In genomic region chr4:182619659-182620058, GRCh38 we compare ENCODE assay signal across 23 cellular contexts.
A peak's percentile ranks its signal among the peaks of the same experiment; 100 is the strongest.
DNase-seq lines count a peak whose midpoint lies in the region; ATAC-seq and TF ChIP-seq lines count a peak whose summit lies in the region.
"Had no signal": no experiment of that assay in that cellular context is flagged by ENCODE, and none has a peak within 500 bp of the region (broad histone marks: within the 10 kb centered on the region; RNA-seq: fewer than 3 reads in every experiment).

No MANE protein-coding gene starts in this region.

- H2BK15ac ChIP-seq in neuronal stem cell (ENCODE audit: low read length): no peak overlapping the region

- no peaks in the 10 kb centered on the region for H3K9me3 ChIP-seq in neuronal stem cell (replicated peaks in 1 of 2; ENCODE audit: control insufficient read depth in 2 of 2, insufficient read depth in 1 of 2, low read depth in 1 of 2, low read length in 2 of 2)
- no peaks in the 10 kb centered on the region for H3K9me3 ChIP-seq in trophoblast cell (ENCODE audit: insufficient read depth, low read depth, low read length)
- H3K9me3 ChIP-seq: SJSA1 had no signal

- POLR2A ChIA-PET in WTC11 (lab: Charles Lee): no interaction called here

- H3K79me1 ChIP-seq in neuronal stem cell (ENCODE audit: low read depth, low read length) (no peaks in the 10 kb centered on the region), trophoblast cell (ENCODE audit: low read length) (peaks cover 2% of the 10 kb centered on the region)

- H3K4me1 Mint-ChIP-seq in GM23338: peaks cover 17% of the 10 kb centered on the region
- peaks cover 14% of the 10 kb centered on the region for H3K4me1 Mint-ChIP-seq in WTC11

- no peak overlapping the region for H3K18ac ChIP-seq in neuronal stem cell (ENCODE audit: low read length)
- H3K18ac ChIP-seq in trophoblast cell (ENCODE audit: low read length): no peak overlapping the region

- H4K8ac ChIP-seq in neuronal stem cell (ENCODE audit: low read depth, low read length) (no peak overlapping the region), trophoblast cell (ENCODE audit: low read depth, low read length) (no peak overlapping the region)

- H3K36me3 Mint-ChIP-seq in GM23338 (ENCODE audit: low read depth) (peaks cover 2% of the 10 kb centered on the region; the same call in 1 of the 3 replicates), WTC11 (peaks cover 10% of the 10 kb centered on the region)

- H3K9me2 ChIP-seq in GM23338 (ENCODE audit: insufficient read depth): no peaks in the 10 kb centered on the region

- H3K79me2 ChIP-seq in GM23338 (replicated peaks; ENCODE audit: insufficient read depth) (no peaks in the 10 kb centered on the region), trophoblast cell (ENCODE audit: control insufficient read depth, insufficient read depth, low read length, poor library complexity) (no peaks in the 10 kb centered on the region)

- CTCF ChIA-PET in WTC11 (lab: Charles Lee): no interaction called here

- no peaks in the 10 kb centered on the region for H3F3A ChIP-seq in GM23338 (replicated peaks; ENCODE audit: low read depth)

- intact Hi-C loops in head of caudate nucleus (cut with DNase I): no loop called here

- peaks cover 3% of the 10 kb centered on the region; the same call in 1 of the 3 replicates for H3K9me3 Mint-ChIP-seq in GM23338
- H3K9me3 Mint-ChIP-seq in WTC11: peaks cover under 1% of the 10 kb centered on the region; the same call in 1 of the 2 replicates

- H3K23ac ChIP-seq in neuronal stem cell (ENCODE audit: low read depth, low read length, poor library complexity) (no peak overlapping the region), trophoblast cell (ENCODE audit: low read length) (no peak overlapping the region)

- DNase-seq in GM23338 (ENCODE audit: low spot score) (no peak), WTC11 (ENCODE audit: low spot score) (no peak), head of caudate nucleus (peak in 28 of 42 donors; percentile 8 to 67 (median 36)), neuronal stem cell (ENCODE audit: low spot score) (peak; percentile 9), SKM-1 (lab: John Stamatoyannopoulos, UW; ENCODE audit: unreplicated experiment) (no peak), trophoblast cell (no peak)
- DNase-seq: 8988T, Calu3, H7, Kasumi-1, MV-4-11, NCI-H1105, NCI-H1436 treated with DMSO at 0.1 percent for 48 hours, NCI-H187 treated with DMSO at 0.1 percent for 48 hours, NCI-H2227 treated with DMSO at 0.1 percent for 48 hours, NCI-H526 treated with DMSO at 0.1 percent for 48 hours, PC-9, Right ventricle myocardium superior, RPMI8226 had no signal

- H4K91ac ChIP-seq in neuronal stem cell (ENCODE audit: low read depth, low read length, poor library complexity): no peak overlapping the region
- no peak overlapping the region for H4K91ac ChIP-seq in trophoblast cell (ENCODE audit: low read depth, low read length)

- H3K27me3 Mint-ChIP-seq in GM23338 (ENCODE audit: insufficient read depth, low read depth, poor library complexity): peaks cover 1% of the 10 kb centered on the region
- no peaks in the 10 kb centered on the region for H3K27me3 Mint-ChIP-seq in WTC11 (ENCODE audit: low read depth)

- H3K9ac ChIP-seq in neuronal stem cell (ENCODE audit: low read depth, low read length, poor library complexity) (no peak overlapping the region), trophoblast cell (ENCODE audit: low read length) (no peak overlapping the region)

- no peak overlapping the region for H4K12ac ChIP-seq in trophoblast cell (ENCODE audit: low read depth, low read length)

- H3K27me3 ChIP-seq in GM23338 (ENCODE audit: insufficient read depth): no peaks in the 10 kb centered on the region
- H3K27me3 ChIP-seq in neuronal stem cell (ENCODE audit: control insufficient read depth in 3 of 3, insufficient read depth in 3 of 3, low read depth in 1 of 3, low read length in 3 of 3): no peaks in the 10 kb centered on the region
- no peaks in the 10 kb centered on the region for H3K27me3 ChIP-seq in trophoblast cell (ENCODE audit: insufficient read depth, low read length)
- H3K27me3 ChIP-seq: SJSA1 had no signal

- peak overlapping the region; percentile 15; the same call in 1 of the 2 replicates for H3K27ac ChIP-seq in GM23338 (ENCODE audit: low read depth)
- no peak overlapping the region for H3K27ac ChIP-seq in neuronal stem cell (replicated peaks; ENCODE audit: low read length)
- H3K27ac ChIP-seq in trophoblast cell (ENCODE audit: low read depth, low read length): no peak overlapping the region
- H3K27ac ChIP-seq: PC-9, SJSA1 had no signal

- H3K4me2 ChIP-seq in GM23338 (no peak overlapping the region), neuronal stem cell (ENCODE audit: insufficient read depth, low read length, poor library complexity, severe bottlenecking) (no peak overlapping the region), trophoblast cell (ENCODE audit: low read length) (no peak overlapping the region)
- H3K4me2 ChIP-seq: PC-9 had no signal

- H3K4me1 ChIP-seq in GM23338 (ENCODE audit: insufficient read depth) (0 out of 2 replicates have a peak, but pooled peaks cover 6% of the 10 kb centered on the region), neuronal stem cell (ENCODE audit: control insufficient read depth in 2 of 2, insufficient read depth in 1 of 2, low read depth in 1 of 2, low read length in 2 of 2) (no peaks in the 10 kb centered on the region), trophoblast cell (ENCODE audit: control insufficient read depth in 1 of 2, insufficient read depth in 2 of 2, low read length in 2 of 2) (no peaks in the 10 kb centered on the region)
- H3K4me1 ChIP-seq: SJSA1 had no signal

- H2BK120ac ChIP-seq in neuronal stem cell (ENCODE audit: low read depth, low read length) (no peak overlapping the region), trophoblast cell (ENCODE audit: insufficient read depth, low read length, poor library complexity) (no peak overlapping the region)

- ATAC-seq in GM23338: no peak
- ATAC-seq in WTC11: no peak
- no peak for ATAC-seq in activated CD4-positive, CD25-positive, alpha-beta regulatory T cell treated with anti-CD3 and anti-CD28 coated beads, Interleukin-2, amount 50 U/mL, for 24 hours
- no peak for ATAC-seq in GM19023 (IDR thresholded peaks at IDR 0.05; ENCODE audit: unreplicated experiment)
- ATAC-seq: K562 had no signal

- H3K27ac Mint-ChIP-seq in GM23338 (peak overlapping the region; percentile 63), WTC11 (peak overlapping the region; percentile 77)

- H3K4me3 ChIP-seq in GM23338: no peak overlapping the region
- no peak overlapping the region for H3K4me3 ChIP-seq in neuronal stem cell (ENCODE audit: low read length in 2 of 2)
- no peak overlapping the region for H3K4me3 ChIP-seq in trophoblast cell (ENCODE audit: low read depth, low read length)
- H3K4me3 ChIP-seq: K562, PC-9, SJSA1 had no signal

- H2BK12ac ChIP-seq in neuronal stem cell (ENCODE audit: low read length): no peak overlapping the region
- no peak overlapping the region for H2BK12ac ChIP-seq in trophoblast cell (ENCODE audit: low read length)

- H4K20me1 ChIP-seq in GM23338 (replicated peaks; ENCODE audit: insufficient read depth): no peaks in the 10 kb centered on the region; the same call in 1 of the 2 replicates

- H2AK5ac ChIP-seq in neuronal stem cell (ENCODE audit: low read depth, low read length) (no peak overlapping the region), trophoblast cell (ENCODE audit: low read length) (no peak overlapping the region)

- H3K4me3 Mint-ChIP-seq in GM23338 (no peak overlapping the region), WTC11 (no peak overlapping the region)

- no peak overlapping the region for H2BK5ac ChIP-seq in neuronal stem cell (ENCODE audit: low read length)
- H2BK5ac ChIP-seq in trophoblast cell (ENCODE audit: low read depth, low read length, poor library complexity): no peak overlapping the region

- no peak overlapping the region for H2AFZ ChIP-seq in GM23338
- no peak overlapping the region for H2AFZ ChIP-seq in neuronal stem cell (ENCODE audit: low read length)
- no peak overlapping the region for H2AFZ ChIP-seq in trophoblast cell (ENCODE audit: insufficient read depth, low read length, poor library complexity)
- H2AFZ ChIP-seq: PC-9 had no signal

- H3K14ac ChIP-seq in neuronal stem cell (ENCODE audit: low read length): no peak overlapping the region
- no peak overlapping the region for H3K14ac ChIP-seq in trophoblast cell (ENCODE audit: low read length)

- H3K36me3 ChIP-seq in GM23338 (ENCODE audit: insufficient read depth): no peaks in the 10 kb centered on the region
- peaks cover 2 to 10% of the 10 kb centered on the region in 2 donors for H3K36me3 ChIP-seq in neuronal stem cell (replicated peaks in 1 of 2; ENCODE audit: control insufficient read depth in 2 of 2, insufficient read depth in 2 of 2, low read length in 2 of 2)
- peaks cover 2 to 6% of the 10 kb centered on the region in 2 experiments for H3K36me3 ChIP-seq in trophoblast cell (ENCODE audit: control insufficient read depth in 1 of 2, insufficient read depth in 2 of 2, low read length in 2 of 2)
- H3K36me3 ChIP-seq: SJSA1 had no signal

- WGBS in neuronal stem cell (ENCODE audit: extremely low coverage in 2 of 2, insufficient read length in 2 of 2, insufficient replicate concordance in 1 of 2), 2 donors: no CpG with 5 or more reads among the region's 5 CpGs
- no CpG with 5 or more reads among the region's 5 CpGs for WGBS in trophoblast cell (ENCODE audit: extremely low coverage, insufficient coverage, insufficient read length)

- H3K4ac ChIP-seq in neuronal stem cell (ENCODE audit: low read length): no peak overlapping the region
- H3K4ac ChIP-seq in trophoblast cell (ENCODE audit: low read depth, low read length): no peak overlapping the region

- TF ChIP-seq CTCF in GM23338 (conservative IDR thresholded peaks at IDR 0.05; ENCODE audit: low read depth in 2 of 2) (no peak), WTC11 (IDR thresholded peaks at IDR 0.05) (no peak)

TF ChIP-seq in GM23338, 12 proteins besides CTCF, POLR2A, EP300 and RAD21 (continues in another document):
- TF ChIP-seq CREB1 (CRISPR knock-in tag; IDR thresholded peaks at IDR 0.05; ENCODE audit: low read depth): no peak
- no peak for TF ChIP-seq ZNF331 (CRISPR knock-in tag; IDR thresholded peaks at IDR 0.05; ENCODE audit: low read depth)

Comparison
In these comparisons a context has a peak if more than half of its experiments do, and no peak if none do; other contexts are left out.
1. DNase-seq: peak in head of caudate nucleus (28 of 42) and neuronal stem cell (single experiment); none in GM23338 (single experiment), WTC11 (single experiment), SKM-1 (single experiment) and trophoblast cell (0 of 2).